ENCODE assay signal across 8 cellular contexts in the genomic region with DNA sequence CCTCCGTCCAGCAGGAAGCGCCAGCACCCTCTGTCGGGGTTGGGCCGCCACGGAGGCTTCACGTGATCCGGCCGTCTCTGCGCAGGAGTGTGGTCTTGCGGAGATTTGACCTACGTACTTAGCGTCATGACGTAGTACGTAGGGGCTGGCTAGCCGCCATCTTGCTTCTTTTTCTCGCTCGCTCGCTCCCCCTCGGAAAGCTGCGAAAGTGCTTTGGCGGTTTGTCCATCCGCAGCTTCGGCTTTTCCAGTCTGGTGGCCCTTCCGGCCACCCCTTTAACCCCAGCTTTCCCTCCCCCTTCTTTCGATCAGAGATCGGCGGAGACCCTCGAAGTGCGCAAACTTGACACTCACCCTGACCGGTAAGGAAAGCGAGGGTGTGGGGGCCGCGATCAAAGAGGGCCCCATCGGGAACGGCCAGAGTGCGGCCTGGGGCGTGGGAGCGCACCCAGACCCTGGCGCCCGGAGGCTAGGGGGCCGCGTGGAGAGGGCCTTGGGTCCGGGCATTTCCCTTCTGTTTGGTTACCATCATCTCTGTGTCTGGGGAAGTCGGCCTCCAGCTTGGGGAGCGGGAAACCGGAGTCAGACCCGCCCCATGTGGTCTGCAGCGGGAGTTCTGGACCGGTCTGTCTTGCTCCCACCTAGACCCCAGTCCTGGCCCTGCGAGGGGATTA.
DNase-seq lines count a peak whose midpoint lies in the region; ATAC-seq and TF ChIP-seq lines count a peak whose summit lies in the region.

Gene PRRC2C, plus strand, starts transcription at position 156 of the 673 bp plus-strand sequence. CDS start 26,559 bp downstream, outside the sequence.

- TF ChIP-seq CTCF in WI38 (IDR thresholded peaks at IDR 0.05; ENCODE audit: low read depth, low read length) (peak; percentile 64), cardiac fibroblast (IDR thresholded peaks at IDR 0.05; ENCODE audit: low read depth, low read length) (peak; percentile 76)

- DNase-seq in ACHN, result peak; percentile 99
- peak; percentile 93 for DNase-seq in NCI-H2196 treated with DMSO at 0.1 percent for 48 hours (lab: John Stamatoyannopoulos, UW; ENCODE audit: unreplicated experiment)
- peak; percentile 99 for DNase-seq in cardiac fibroblast (ENCODE audit: low read depth in 2 of 2)
- DNase-seq in iPS-NIHi7 (ENCODE audit: extremely low spot score), result peak; percentile 92
- DNase-seq in smooth muscle cell of the brain vasculature (ENCODE audit: low read depth, low spot score), result peak; percentile 94

- in situ Hi-C loops in ACHN (cut with HindIII; ENCODE audit: low pct_ligation_motif_present, low pct_unique_long_range_greater_than_20kb, low sequenced_read_pairs), result no loop called here

- peak within 1 kb of the TSS; percentile 100 for H3K4me3 ChIP-seq in WI38 (ENCODE audit: low read depth, low read length)
- H3K4me3 ChIP-seq in cardiac fibroblast (replicated peaks in 1 of 2; ENCODE audit: low read depth in 2 of 2, low read length in 2 of 2), result peak within 1 kb of the TSS; percentile 99

- peak; percentile 94 for ATAC-seq in GM18868 (IDR thresholded peaks at IDR 0.05; ENCODE audit: unreplicated experiment)
- ATAC-seq in HG03135 (IDR thresholded peaks at IDR 0.05; ENCODE audit: unreplicated experiment), result peak; percentile 98

Comparison
In these comparisons a context has a peak if more than half of its experiments do, and no peak if none do; other contexts are left out.
1. Peak in every context shown above with its lines: DNase-seq, ATAC-seq and H3K4me3 ChIP-seq.